ENCODE assay signal across 8 cellular contexts in genomic region chr2:206085742-206086445, GRCh38. TPM values are rescaled to one million over a fixed set of nuclear protein-coding genes. Genes with fewer than 3 reads are reported as not detected.
DNase-seq lines count a peak whose midpoint lies in the region; ATAC-seq and TF ChIP-seq lines count a peak whose summit lies in the region.

TSS of gene INO80D (minus strand) at chr2:206086174. CDS start at chr2:206063016, 23,158 bp downstream.

- DNase-seq in NCI-H1105 (lab: John Stamatoyannopoulos, UW) (peak; percentile 67), T-cell (peak; percentile 63 to 85 (median 76)), adrenal gland (peak; percentile 70 to 90 (median 82)), left ventricle myocardium superior (peak; percentile 79), pulmonary artery endothelial cell (ENCODE audit: low read depth, low spot score) (peak; percentile 58), uterus (peak; percentile 69 to 77)

- intact Hi-C loops in adrenal gland (cut with DNase I) (loop anchor here in 1 of 2 donors (10.0 kb wide), 1 partner anchor 61 kb away; no protein-coding TSS in a partner anchor), left ventricle myocardium superior (cut with micrococcal nuclease) (no loop called here), uterus (cut with DNase I; ENCODE audit: low total_unique reads) (no loop called here)

- ATAC-seq in HG02642 (IDR thresholded peaks at IDR 0.05; ENCODE audit: poor library complexity, unreplicated experiment) (peak; percentile 88), T-cell (replicated peaks in 1 of 4) (peak; percentile 88 to 93 (median 89)), left ventricle myocardium superior (peak; percentile 86)

- H3K36me3 ChIP-seq in adrenal gland (replicated peaks in 1 of 2): peaks cover 0 to 4% of the 10 kb centered on the region in 2 donors
- H3K36me3 ChIP-seq in uterus: no peaks in the 10 kb centered on the region

- peak within 1 kb of the TSS; percentile 87 to 100 (median 98) for H3K27ac ChIP-seq in adrenal gland
- peak within 1 kb of the TSS; percentile 99 for H3K27ac ChIP-seq in uterus

- WGBS in adrenal gland, 4 donors: 0 to 1% (median 0%) methylated on average over 36 to 39 of the region's 39 CpGs

- CTCF ChIA-PET in T-cell (lab: Charles Lee): interaction anchor here (1.0 to 1.5 kb wide), 6 partner anchors 11 to 74 kb away, joined by 3 to 7 read pairs (median 4); partner anchors contain the start of genes EEF1B2 (in 1 of the 2) and NDUFS1 (in 1 of the 2)

- H3K9me3 ChIP-seq in adrenal gland (replicated peaks in 1 of 3) (no peaks in the 10 kb centered on the region), uterus (no peaks in the 10 kb centered on the region)

- POLR2A ChIA-PET in T-cell (lab: Charles Lee): interaction anchor here (0.5 to 0.8 kb wide), 5 partner anchors 39 to 1445 kb away, joined by 3 to 6 read pairs (median 3); partner anchors contain the start of genes EEF1B2 (in 1 of the 2) and NDUFS1 (in 1 of the 2)

- TF ChIP-seq POLR2A in adrenal gland (IDR thresholded peaks at IDR 0.05): peak; percentile 51 to 84
- peak in 1 of 2 donors; percentile 58 for TF ChIP-seq POLR2A in uterus (IDR thresholded peaks at IDR 0.05)

- H3K27me3 ChIP-seq in adrenal gland (no peaks in the 10 kb centered on the region), uterus (no peaks in the 10 kb centered on the region)

- peak within 1 kb of the TSS; percentile 75 to 91 (median 88) for H3K4me3 ChIP-seq in adrenal gland
- H3K4me3 ChIP-seq in uterus: peak within 1 kb of the TSS; percentile 77

- peaks cover 45 to 58% (median 57%) of the 10 kb centered on the region in 3 donors for H3K4me1 Mint-ChIP-seq in T-cell

- no peaks in the 10 kb centered on the region for H3K36me3 Mint-ChIP-seq in T-cell

- H3K27me3 Mint-ChIP-seq in T-cell: no peaks in the 10 kb centered on the region

- H3K4me1 ChIP-seq in adrenal gland (replicated peaks in 1 of 2) (peaks cover 4 to 36% of the 10 kb centered on the region in 2 donors), uterus (peaks cover 0 to 5% of the 10 kb centered on the region in 2 donors)

- peak within 1 kb of the TSS; percentile 99 for H3K4me3 Mint-ChIP-seq in T-cell

- TF ChIP-seq CTCF in GM12873 (IDR thresholded peaks at IDR 0.05; ENCODE audit: insufficient read depth, low read depth, low read length, missing control alignments) (peak; percentile 75), adrenal gland (IDR thresholded peaks at IDR 0.05) (peak in 5 of 6 experiments; percentile 48 to 67 (median 53)), uterus (IDR thresholded peaks at IDR 0.05) (peak; percentile 31 to 53 (median 44))

- H3K9me3 Mint-ChIP-seq in T-cell: no peaks in the 10 kb centered on the region

- peak within 1 kb of the TSS; percentile 100 for H3K27ac Mint-ChIP-seq in T-cell

RNA-seq across cellular contexts. Expression of gene INO80D, which starts in this region (rescaled TPM):
- total RNA-seq in T-cell (10 to 100 TPM; 34.2 to 49.8 (median 41.9) TPM), adrenal gland (10 to 100 TPM; 12.0 to 24.6 (median 19.3) TPM), left ventricle myocardium superior (13.1 TPM), pulmonary artery endothelial cell (5.4 and 8.7 TPM in 2 replicates), uterus (10 to 100 TPM in 3 of 4 donors, 1 to 10 TPM in 1; 6.4 to 45.6 (median 23.4) TPM)
- 1 to 10 TPM; 2.7 to 5.6 (median 4.6) TPM for polyA plus RNA-seq in adrenal gland

Comparison
In these comparisons a context has a peak if more than half of its experiments do, and no peak if none do; other contexts are left out.
1. Peak in every context shown above with its lines: DNase-seq, ATAC-seq, H3K4me3 ChIP-seq and H3K27ac ChIP-seq.